Comparison of ENCODE assay signal across 24 cellular contexts in the genomic region with DNA sequence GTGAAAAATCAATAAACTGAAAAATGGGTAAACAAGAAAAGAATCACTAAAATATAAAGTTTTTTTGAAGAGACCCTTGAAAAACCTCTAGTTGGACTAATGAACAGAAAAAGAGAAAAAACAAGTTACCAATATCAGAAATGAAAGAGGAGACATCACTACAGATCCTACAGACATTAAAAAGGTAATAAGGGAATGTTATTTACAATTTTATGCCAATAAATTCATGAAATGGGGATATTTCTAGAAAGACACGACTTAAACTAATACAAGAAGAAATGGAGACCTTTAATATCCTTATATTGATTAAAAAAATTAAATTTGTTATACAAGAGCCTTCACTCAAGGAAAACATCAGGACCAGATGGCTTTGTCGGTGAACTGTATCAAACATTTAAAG.
DNase-seq lines count a peak whose midpoint lies in the region; ATAC-seq, FAIRE-seq and TF ChIP-seq lines count a peak whose summit lies in the region.
"Had no signal": no experiment of that assay in that cellular context is flagged by ENCODE, and none has a peak within 500 bp of the region (broad histone marks: within the 10 kb centered on the region; RNA-seq: fewer than 3 reads in every experiment).

No MANE protein-coding gene starts in this region.

- no peaks in the 10 kb centered on the region; the same call in 1 of the 2 replicates for H3K9me3 ChIP-seq in HEK293 (ENCODE audit: control insufficient read depth, insufficient read depth, low read depth, low read length)
- H3K9me3 ChIP-seq in Peyer's patch, result no peaks in the 10 kb centered on the region
- H3K9me3 ChIP-seq: BE2C had no signal

- FAIRE-seq in G401.6 (lab: Jason Lieb, UNC), result peak; percentile 8
- FAIRE-seq: A204.1, GM12891 had no signal

- H3K4me1 ChIP-seq in HEK293 (ENCODE audit: control insufficient read depth, insufficient read depth, low read length), result no peaks in the 10 kb centered on the region
- H3K4me1 ChIP-seq in Peyer's patch, result no peaks in the 10 kb centered on the region
- H3K4me1 ChIP-seq: BE2C, BLaER1 had no signal

- ATAC-seq in GM19397 (IDR thresholded peaks at IDR 0.05; ENCODE audit: unreplicated experiment), result no peak

- DNase-seq in OCI-M1 (lab: John Stamatoyannopoulos, UW), result peak; percentile 1
- no peak for DNase-seq in Peyer's patch
- DNase-seq in hypothalamus (lab: John Stamatoyannopoulos, UW), result no peak
- DNase-seq: 8988T; ACHN; BE2C; C1 segment of cervical spinal cord; CD4-positive, alpha-beta memory T cell; CD4-positive, CD25-positive, alpha-beta regulatory T cell; CD8-positive, alpha-beta memory T cell; COR-L47; DMS 273 treated with DMSO at 0.1 percent for 48 hours; DMS153; DMS53; DMS79; DND-41; EL; GF-D8 had no signal

- peaks cover 0 to 3% of the 10 kb centered on the region in 2 experiments; a peak in 1 of 3 replicates for H3K36me3 ChIP-seq in HEK293 (ENCODE audit: control insufficient read depth in 2 of 2, insufficient read depth in 1 of 2, low read length in 2 of 2)
- no peaks in the 10 kb centered on the region for H3K36me3 ChIP-seq in Peyer's patch
- H3K36me3 ChIP-seq: BE2C had no signal

- POLR2A ChIA-PET in HEK293 (lab: Yijun Ruan, JAX), result no interaction called here

- CTCF ChIA-PET in HEK293 (lab: Yijun Ruan, JAX), result interaction anchor here (0.6 kb wide), 1 partner anchor 51 kb away, joined by 4 read pairs; no protein-coding TSS in a partner anchor

- H3K27ac ChIP-seq in HEK293 (ENCODE audit: extremely low read depth, low read depth, low read length) (no peak overlapping the region), Peyer's patch (no peak overlapping the region)
- H3K27ac ChIP-seq: BLaER1 had no signal

- H3K27me3 ChIP-seq in Peyer's patch, result no peaks in the 10 kb centered on the region
- H3K27me3 ChIP-seq: BE2C, BLaER1 had no signal

- no peak overlapping the region for H3K4me3 ChIP-seq in HEK293 (ENCODE audit: low read depth, low read length)
- H3K4me3 ChIP-seq in Peyer's patch, result no peak overlapping the region
- H3K4me3 ChIP-seq: BLaER1 had no signal

- no peak for TF ChIP-seq POLR2A in Peyer's patch (IDR thresholded peaks at IDR 0.05)

- TF ChIP-seq CTCF in HEK293 (tag by site-specific recombination; IDR thresholded peaks at IDR 0.05) (no peak), Peyer's patch (IDR thresholded peaks at IDR 0.05) (no peak)

TF ChIP-seq in HEK293, 187 proteins besides CTCF, POLR2A, EP300 and RAD21:
- TF ChIP-seq ZSCAN30 (tag by site-specific recombination; IDR thresholded peaks at IDR 0.05), result no peak
- TF ChIP-seq ZNF19 (tag by site-specific recombination; IDR thresholded peaks at IDR 0.05; ENCODE audit: low read depth), result no peak
- TF ChIP-seq SETDB1 (IDR thresholded peaks at IDR 0.05; ENCODE audit: insufficient read length, low read length), result peak; percentile 91
